Comparison of ENCODE assay signal across 12 cellular contexts in genomic region chr10:63935705-63936104, GRCh38.
DNase-seq lines count a peak whose midpoint lies in the region; ATAC-seq, FAIRE-seq and TF ChIP-seq lines count a peak whose summit lies in the region.
"Had no signal": no experiment of that assay in that cellular context is flagged by ENCODE, and none has a peak within 500 bp of the region (broad histone marks: within the 10 kb centered on the region; RNA-seq: fewer than 3 reads in every experiment).

No MANE protein-coding gene starts in this region.

- H3K27me3 Mint-ChIP-seq in activated CD4-positive, alpha-beta T cell treated with anti-CD3 and anti-CD28 coated beads for 36 hours = peaks cover 5% of the 10 kb centered on the region

- H3K4me1 ChIP-seq in keratinocyte (ENCODE audit: control insufficient read depth, extremely low read depth, insufficient read depth, low read length) = no peaks in the 10 kb centered on the region

- no peak overlapping the region for H3K9ac ChIP-seq in keratinocyte (ENCODE audit: control insufficient read depth, extremely low read depth, insufficient read depth, low read length)

- CTCF ChIA-PET in HEK293T (lab: Yijun Ruan, JAX) = interaction anchor here (0.7 to 2.6 kb wide), 2 partner anchors 60 to 70 kb away, joined by 3 to 9 read pairs; no protein-coding TSS in a partner anchor
- CTCF ChIA-PET in activated CD4-positive, alpha-beta T cell treated with anti-CD3 and anti-CD28 coated beads for 36 hours (lab: Charles Lee) = no interaction called here

- peak; percentile 30 for DNase-seq in DMS 273 (lab: John Stamatoyannopoulos, UW; ENCODE audit: unreplicated experiment)
- no peak for DNase-seq in DMS 273 treated with DMSO at 0.1 percent for 48 hours (lab: John Stamatoyannopoulos, UW)
- DNase-seq in HEK293T (ENCODE audit: extremely low spot score) = peak; percentile 26
- DNase-seq in RPMI7951 (ENCODE audit: low read depth) = peak; percentile 5
- no peak for DNase-seq in keratinocyte (ENCODE audit: low read depth, low spot score)
- no peak for DNase-seq in NCI-H1048 (lab: John Stamatoyannopoulos, UW)
- no peak for DNase-seq in activated CD4-positive, alpha-beta T cell treated with anti-CD3 and anti-CD28 coated beads for 36 hours
- DNase-seq: 8988T; GOT3; naive thymus-derived CD8-positive, alpha-beta T cell had no signal

- H3K9me3 Mint-ChIP-seq in activated CD4-positive, alpha-beta T cell treated with anti-CD3 and anti-CD28 coated beads for 36 hours (ENCODE audit: low read depth) = no peaks in the 10 kb centered on the region
- H3K9me3 Mint-ChIP-seq: naive thymus-derived CD8-positive, alpha-beta T cell; stimulated activated memory B cell treated with anti-CD40 and anti-IgM and Interleukin-4, amounts not matched to agents 10 μg/mL and 1 μg/mL and 100 μg/mL, for 72 hours had no signal

- no peaks in the 10 kb centered on the region for H4K20me1 ChIP-seq in keratinocyte (ENCODE audit: control insufficient read depth, extremely low read depth, insufficient read depth, low read length)

- H2AFZ ChIP-seq in keratinocyte (ENCODE audit: control insufficient read depth, low read length) = no peak overlapping the region

- intact Hi-C loops in activated CD4-positive, alpha-beta T cell treated with anti-CD3 and anti-CD28 coated beads for 36 hours (cut with DNase I, micrococcal nuclease) = no loop called here

- TF ChIP-seq CTCF in keratinocyte (optimal IDR thresholded peaks at IDR 0.05 in 1 of 3, IDR thresholded peaks at IDR 0.05 in 1 of 3, conservative IDR thresholded peaks at IDR 0.05 in 1 of 3; ENCODE audit: extremely low read depth in 1 of 3, insufficient read depth in 2 of 3, low read length in 3 of 3) = peak in 2 of 3 experiments; percentile 8 to 15

- H3K9me1 ChIP-seq in keratinocyte (ENCODE audit: control insufficient read depth, extremely low read depth, insufficient read depth, low read length) = no peaks in the 10 kb centered on the region

- no peak overlapping the region for H3K4me2 ChIP-seq in keratinocyte (ENCODE audit: control insufficient read depth, extremely low read depth, insufficient read depth, low read depth, low read length)

- FAIRE-seq in keratinocyte (lab: Jason Lieb, UNC) = no peak

- POLR2A ChIA-PET in HEK293T (lab: Yijun Ruan, JAX) = no interaction called here
- POLR2A ChIA-PET in activated CD4-positive, alpha-beta T cell treated with anti-CD3 and anti-CD28 coated beads for 36 hours (lab: Charles Lee) = no interaction called here

- H3K4me3 Mint-ChIP-seq in activated CD4-positive, alpha-beta T cell treated with anti-CD3 and anti-CD28 coated beads for 36 hours = no peak overlapping the region
- H3K4me3 Mint-ChIP-seq: naive thymus-derived CD8-positive, alpha-beta T cell; stimulated activated memory B cell treated with anti-CD40 and anti-IgM and Interleukin-4, amounts not matched to agents 10 μg/mL and 1 μg/mL and 100 μg/mL, for 72 hours had no signal

- H3K4me1 Mint-ChIP-seq in activated CD4-positive, alpha-beta T cell treated with anti-CD3 and anti-CD28 coated beads for 36 hours = no peaks in the 10 kb centered on the region
- H3K4me1 Mint-ChIP-seq: naive thymus-derived CD8-positive, alpha-beta T cell; stimulated activated memory B cell treated with anti-CD40 and anti-IgM and Interleukin-4, amounts not matched to agents 10 μg/mL and 1 μg/mL and 100 μg/mL, for 72 hours had no signal

- no peak for ATAC-seq in activated CD4-positive, alpha-beta T cell treated with anti-CD3 and anti-CD28 coated beads for 36 hours
- ATAC-seq in HG03139 (IDR thresholded peaks at IDR 0.05; ENCODE audit: unreplicated experiment) = no peak
- ATAC-seq: naive thymus-derived CD8-positive, alpha-beta T cell; stimulated activated memory B cell treated with anti-CD40 and anti-IgM and Interleukin-4, amounts not matched to agents 10 μg/mL and 1 μg/mL and 100 μg/mL, for 72 hours had no signal

- no peak overlapping the region for H3K27ac ChIP-seq in keratinocyte (ENCODE audit: control insufficient read depth, insufficient read depth, low read length)

- H3K79me2 ChIP-seq in keratinocyte (ENCODE audit: control insufficient read depth, insufficient read depth, low read length) = no peaks in the 10 kb centered on the region

- H3K36me3 ChIP-seq in keratinocyte (ENCODE audit: control insufficient read depth in 2 of 2, extremely low read depth in 1 of 2, insufficient read depth in 2 of 2, low read length in 2 of 2) = no peaks in the 10 kb centered on the region

- H3K4me3 ChIP-seq in keratinocyte (ENCODE audit: control insufficient read depth in 2 of 3, extremely low read depth in 1 of 3, insufficient read depth in 2 of 3, low read depth in 1 of 3, low read length in 3 of 3) = no peak overlapping the region

- no peaks in the 10 kb centered on the region for H3K9me3 ChIP-seq in keratinocyte (ENCODE audit: control insufficient read depth, low read depth, low read length)

- dilution Hi-C loops in keratinocyte (cut with MboI; ENCODE audit: extremely low pct_ligation_motif_present, low sequenced_read_pairs) = no loop called here

- H3K27me3 ChIP-seq in keratinocyte (ENCODE audit: control insufficient read depth, extremely low read depth, insufficient read depth, low read length) = no peaks in the 10 kb centered on the region

- no peaks in the 10 kb centered on the region for H3K36me3 Mint-ChIP-seq in activated CD4-positive, alpha-beta T cell treated with anti-CD3 and anti-CD28 coated beads for 36 hours (ENCODE audit: low read depth)
- H3K36me3 Mint-ChIP-seq: naive thymus-derived CD8-positive, alpha-beta T cell; stimulated activated memory B cell treated with anti-CD40 and anti-IgM and Interleukin-4, amounts not matched to agents 10 μg/mL and 1 μg/mL and 100 μg/mL, for 72 hours had no signal

- no peak overlapping the region for H3K27ac Mint-ChIP-seq in activated CD4-positive, alpha-beta T cell treated with anti-CD3 and anti-CD28 coated beads for 36 hours
- H3K27ac Mint-ChIP-seq: naive thymus-derived CD8-positive, alpha-beta T cell; stimulated activated memory B cell treated with anti-CD40 and anti-IgM and Interleukin-4, amounts not matched to agents 10 μg/mL and 1 μg/mL and 100 μg/mL, for 72 hours had no signal

TF ChIP-seq in HEK293T, 16 proteins besides CTCF, POLR2A, EP300 and RAD21:
- no peak for TF ChIP-seq HDGF (IDR thresholded peaks at IDR 0.05; ENCODE audit: borderline replicate concordance)
TF ChIP-seq in HEK293T: peak in this region for 0.

Comparison
In these comparisons a context has a peak if more than half of its experiments do, and no peak if none do; other contexts are left out.
1. DNase-seq: peak in DMS 273 (single experiment), HEK293T (single experiment) and RPMI7951 (single experiment); none in DMS 273 treated with DMSO at 0.1 percent for 48 hours (single experiment), keratinocyte (single experiment), NCI-H1048 (single experiment) and activated CD4-positive, alpha-beta T cell treated with anti-CD3 and anti-CD28 coated beads for 36 hours (single experiment).